19 cellular contexts compared by ENCODE assay signal in genomic region chr3:30586806-30587486, GRCh38.
"Had no signal": no experiment of that assay in that cellular context is flagged by ENCODE, and none has a peak within 500 bp of the region (broad histone marks: within the 10 kb centered on the region; RNA-seq: fewer than 3 reads in every experiment).

No MANE protein-coding gene starts in this region.

- H3K27ac ChIP-seq: gastrocnemius medialis, sigmoid colon, testis, uterus had no signal

- H3K9me3 ChIP-seq: gastrocnemius medialis, sigmoid colon, testis, uterus had no signal

- FAIRE-seq: islet of Langerhans had no signal

- ATAC-seq: activated CD8-positive, alpha-beta T cell treated with anti-CD3 and anti-CD28 coated beads, Interleukin-2, amount 10 ng/mL, durations not matched to agents 7 days and 5 days; esophagus mucosa; gastrocnemius medialis; naive thymus-derived CD4-positive, alpha-beta T cell had no signal

- DNase-seq: activated CD4-positive, alpha-beta T cell treated with anti-CD3 and anti-CD28 coated beads for 1 hour; activated CD4-positive, alpha-beta T cell treated with anti-CD3 and anti-CD28 coated beads, Interleukin-2, amount 50 U/mL, for 1 hour; activated CD8-positive, alpha-beta T cell treated with anti-CD3 and anti-CD28 coated beads, Interleukin-2, amount 10 ng/mL, durations not matched to agents 7 days and 5 days; activated gamma-delta T cell treated with Interleukin-2 at 50 U/mL for 16 hours; anterior cingulate cortex; effector memory CD4-positive, alpha-beta T cell; gastrocnemius medialis; naive thymus-derived CD4-positive, alpha-beta T cell; occipital lobe; sigmoid colon; stimulated activated CD4-positive, alpha-beta T cell treated with anti-CD3 and anti-CD28 coated beads, Interleukin-15, amount 100 ng/mL, for 24 hours; stimulated activated naive CD4-positive, alpha-beta T cell; testis; trophoblast cell; uterus had no signal

- H3K36me3 ChIP-seq: gastrocnemius medialis, sigmoid colon, uterus had no signal

- H3K27me3 ChIP-seq: gastrocnemius medialis, sigmoid colon, testis, uterus had no signal

- H3K4me1 ChIP-seq: gastrocnemius medialis, testis, uterus had no signal

- H3K4me3 ChIP-seq: gastrocnemius medialis, lung, sigmoid colon, smooth muscle cell, testis, uterus had no signal
